1 cellular context compared by ENCODE assay signal in the genomic region with DNA sequence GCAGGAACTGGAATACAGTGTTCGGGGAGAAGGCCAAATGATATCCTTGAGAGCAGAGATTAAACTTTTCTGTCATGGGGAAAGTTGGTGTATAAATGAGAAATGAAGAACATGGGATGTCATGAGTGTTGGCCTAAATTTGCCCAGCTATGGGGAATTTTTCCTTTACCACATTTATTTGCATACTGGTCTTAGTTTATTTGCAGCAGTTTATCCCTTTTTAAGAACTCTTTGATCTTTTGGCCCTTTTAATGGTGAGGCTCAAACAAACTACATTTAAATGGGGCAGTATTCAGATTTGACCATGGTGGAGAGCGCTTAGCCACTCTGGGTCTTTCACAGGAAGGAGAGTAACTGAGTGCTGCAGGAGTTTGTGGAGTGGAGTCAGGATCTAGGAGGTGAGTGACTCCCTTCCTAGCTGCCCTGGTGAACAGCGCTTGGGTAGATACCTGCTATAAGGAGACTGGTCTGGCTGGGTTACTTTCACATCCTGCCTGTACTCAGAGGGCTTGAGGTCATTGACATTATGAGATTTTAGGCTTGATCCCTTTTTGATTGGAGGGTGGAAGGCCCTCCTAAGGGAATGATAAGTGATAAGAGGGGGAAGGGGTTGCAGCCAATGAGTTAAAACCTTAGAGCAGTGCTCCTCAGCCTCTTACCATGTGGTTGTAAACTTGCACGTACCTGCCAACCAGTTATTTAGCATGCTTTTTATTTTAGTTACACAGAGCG.
TF ChIP-seq lines count a peak whose summit lies in the region.

No MANE protein-coding gene starts in this region.

TF ChIP-seq in GM12891, 5 proteins besides CTCF, POLR2A, EP300 and RAD21:
- no peak for TF ChIP-seq TAF1 (IDR thresholded peaks at IDR 0.05; ENCODE audit: low read depth, low read length)
- peak; percentile 83 for TF ChIP-seq POLR2AphosphoS5 (IDR thresholded peaks at IDR 0.05; ENCODE audit: low read depth, low read length)
